Comparison of ENCODE assay signal across 1 cellular context in the genomic region with DNA sequence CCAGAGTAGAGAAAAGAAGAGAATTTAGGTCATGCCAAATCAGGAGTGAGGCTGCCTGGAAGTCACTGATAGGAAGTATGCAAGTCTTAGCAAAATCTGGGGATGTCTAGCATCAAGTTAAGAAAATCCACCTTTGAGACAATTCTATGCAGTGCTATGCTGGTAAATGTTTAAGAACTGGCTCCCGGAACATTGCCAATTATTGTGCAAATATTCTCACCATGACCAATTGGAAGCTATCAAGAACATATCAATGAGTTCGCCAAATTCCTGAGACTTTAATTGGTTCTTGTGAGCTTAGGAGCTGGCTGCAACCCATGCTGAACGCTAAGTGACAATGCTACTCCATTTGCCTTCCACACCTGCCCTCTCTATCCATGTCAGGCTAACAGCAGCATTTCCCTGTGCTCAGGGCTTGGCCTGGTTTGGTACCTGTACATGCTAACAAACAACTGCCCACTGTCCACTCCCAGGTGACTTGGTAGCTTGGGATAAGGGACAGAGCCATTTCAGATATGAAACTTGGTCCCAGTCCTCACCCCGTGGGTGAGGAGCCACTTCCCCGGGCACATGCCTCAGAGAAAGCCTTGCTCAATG.
TF ChIP-seq lines count a peak whose summit lies in the region.

No MANE protein-coding gene starts in this region.

TF ChIP-seq in SK-N-SH, 30 proteins besides CTCF, POLR2A, EP300 and RAD21 (continued from another document):
- TF ChIP-seq, protein P1, sequence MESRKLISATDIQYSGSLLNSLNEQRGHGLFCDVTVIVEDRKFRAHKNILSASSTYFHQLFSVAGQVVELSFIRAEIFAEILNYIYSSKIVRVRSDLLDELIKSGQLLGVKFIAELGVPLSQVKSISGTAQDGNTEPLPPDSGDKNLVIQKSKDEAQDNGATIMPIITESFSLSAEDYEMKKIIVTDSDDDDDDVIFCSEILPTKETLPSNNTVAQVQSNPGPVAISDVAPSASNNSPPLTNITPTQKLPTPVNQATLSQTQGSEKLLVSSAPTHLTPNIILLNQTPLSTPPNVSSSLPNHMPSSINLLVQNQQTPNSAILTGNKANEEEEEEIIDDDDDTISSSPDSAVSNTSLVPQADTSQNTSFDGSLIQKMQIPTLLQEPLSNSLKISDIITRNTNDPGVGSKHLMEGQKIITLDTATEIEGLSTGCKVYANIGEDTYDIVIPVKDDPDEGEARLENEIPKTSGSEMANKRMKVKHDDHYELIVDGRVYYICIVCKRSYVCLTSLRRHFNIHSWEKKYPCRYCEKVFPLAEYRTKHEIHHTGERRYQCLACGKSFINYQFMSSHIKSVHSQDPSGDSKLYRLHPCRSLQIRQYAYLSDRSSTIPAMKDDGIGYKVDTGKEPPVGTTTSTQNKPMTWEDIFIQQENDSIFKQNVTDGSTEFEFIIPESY (IDR thresholded peaks at IDR 0.05; ENCODE audit: borderline replicate concordance, low read depth): no peak
- no peak for TF ChIP-seq TAF1 (IDR thresholded peaks at IDR 0.05; ENCODE audit: borderline replicate concordance, low read depth, low read length)
- no peak for TF ChIP-seq FOSL2 (IDR thresholded peaks at IDR 0.05; ENCODE audit: borderline replicate concordance, low read depth)
- TF ChIP-seq NRF1 (IDR thresholded peaks at IDR 0.05; ENCODE audit: low read depth, low read length): no peak
- TF ChIP-seq, protein P2, sequence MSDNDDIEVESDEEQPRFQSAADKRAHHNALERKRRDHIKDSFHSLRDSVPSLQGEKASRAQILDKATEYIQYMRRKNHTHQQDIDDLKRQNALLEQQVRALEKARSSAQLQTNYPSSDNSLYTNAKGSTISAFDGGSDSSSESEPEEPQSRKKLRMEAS (IDR thresholded peaks at IDR 0.05; ENCODE audit: low read depth): no peak
- TF ChIP-seq, protein P3, sequence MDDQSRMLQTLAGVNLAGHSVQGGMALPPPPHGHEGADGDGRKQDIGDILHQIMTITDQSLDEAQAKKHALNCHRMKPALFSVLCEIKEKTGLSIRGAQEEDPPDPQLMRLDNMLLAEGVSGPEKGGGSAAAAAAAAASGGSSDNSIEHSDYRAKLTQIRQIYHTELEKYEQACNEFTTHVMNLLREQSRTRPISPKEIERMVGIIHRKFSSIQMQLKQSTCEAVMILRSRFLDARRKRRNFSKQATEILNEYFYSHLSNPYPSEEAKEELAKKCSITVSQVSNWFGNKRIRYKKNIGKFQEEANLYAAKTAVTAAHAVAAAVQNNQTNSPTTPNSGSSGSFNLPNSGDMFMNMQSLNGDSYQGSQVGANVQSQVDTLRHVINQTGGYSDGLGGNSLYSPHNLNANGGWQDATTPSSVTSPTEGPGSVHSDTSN (IDR thresholded peaks at IDR 0.05): no peak
- no peak for TF ChIP-seq RXRA (IDR thresholded peaks at IDR 0.05; ENCODE audit: borderline replicate concordance, low read depth)
